In genomic region chr1:81848880-81849500, GRCh38 we compare ENCODE assay signal across 18 cellular contexts. TPM values are rescaled to one million over a fixed set of nuclear protein-coding genes. Genes with fewer than 3 reads are reported as not detected.
A peak's percentile ranks its signal among the peaks of the same experiment; 100 is the strongest.
DNase-seq lines count a peak whose midpoint lies in the region; ATAC-seq, FAIRE-seq and TF ChIP-seq lines count a peak whose summit lies in the region.
"Had no signal": no experiment of that assay in that cellular context is flagged by ENCODE, and none has a peak within 500 bp of the region (broad histone marks: within the 10 kb centered on the region; RNA-seq: fewer than 3 reads in every experiment).

No MANE protein-coding gene starts in this region.

- no peaks in the 10 kb centered on the region for H3K9me3 Mint-ChIP-seq in CD4-positive, alpha-beta T cell

- FAIRE-seq in H54 (lab: Jason Lieb, UNC): peak; percentile 78
- FAIRE-seq: GM12892 had no signal

- H3K36me3 ChIP-seq in iPS-20b (ENCODE audit: insufficient read depth, low read depth, low read length): peaks cover 17% of the 10 kb centered on the region
- H3K36me3 ChIP-seq: sigmoid colon had no signal

- no peak for TF ChIP-seq CTCF in CD4-positive, alpha-beta T cell (IDR thresholded peaks at IDR 0.05)

- peak overlapping the region; percentile 0; the same call in 1 of the 2 replicates for H3K9ac ChIP-seq in iPS-20b (ENCODE audit: low read depth, low read length)

- no peak overlapping the region for H3K27ac Mint-ChIP-seq in CD4-positive, alpha-beta T cell

- H3K27ac ChIP-seq in iPS-20b (ENCODE audit: low read length): no peak overlapping the region
- H3K27ac ChIP-seq in CD4-positive, alpha-beta T cell (ENCODE audit: low read depth, low read length): no peak overlapping the region
- H3K27ac ChIP-seq: sigmoid colon had no signal

- ATAC-seq in CD4-positive, alpha-beta T cell (ENCODE audit: poor library complexity): no peak
- ATAC-seq in GM21447 (IDR thresholded peaks at IDR 0.05; ENCODE audit: unreplicated experiment): no peak

- H3K4me1 ChIP-seq in iPS-20b (ENCODE audit: insufficient read depth, low read length): peaks cover 37% of the 10 kb centered on the region

- H3K4me3 ChIP-seq in iPS-20b (ENCODE audit: low read length): peak overlapping the region; percentile 4; the same call in 1 of the 2 replicates
- H3K4me3 ChIP-seq: sigmoid colon had no signal

- intact Hi-C loops in CD4-positive, alpha-beta T cell (cut with DNase I, micrococcal nuclease): no loop called here

- TF ChIP-seq POLR2A in H54 (IDR thresholded peaks at IDR 0.05; ENCODE audit: low read depth, low read length): no peak

- CTCF ChIA-PET in CD4-positive, alpha-beta T cell (lab: Charles Lee): interaction anchor here (0.6 kb wide), 1 partner anchor 10 kb away, joined by 3 read pairs; no protein-coding TSS in a partner anchor

- no peaks in the 10 kb centered on the region for H3K36me3 Mint-ChIP-seq in CD4-positive, alpha-beta T cell (ENCODE audit: low read depth)

- H3K27me3 Mint-ChIP-seq in CD4-positive, alpha-beta T cell: no peaks in the 10 kb centered on the region

- H3K4me1 Mint-ChIP-seq in CD4-positive, alpha-beta T cell (ENCODE audit: low read depth): no peaks in the 10 kb centered on the region

- POLR2A ChIA-PET in CD4-positive, alpha-beta T cell (lab: Charles Lee): no interaction called here

- H3K9me3 ChIP-seq in iPS-20b (ENCODE audit: insufficient read depth, low read depth, low read length): no peaks in the 10 kb centered on the region
- H3K9me3 ChIP-seq in CD4-positive, alpha-beta T cell (ENCODE audit: control insufficient read depth, low read length): no peaks in the 10 kb centered on the region
- H3K9me3 ChIP-seq: sigmoid colon had no signal

- no peak overlapping the region for H3K4me3 Mint-ChIP-seq in CD4-positive, alpha-beta T cell

- no peaks in the 10 kb centered on the region for H3K27me3 ChIP-seq in iPS-20b (ENCODE audit: insufficient read depth, low read length)
- H3K27me3 ChIP-seq in CD4-positive, alpha-beta T cell (ENCODE audit: control insufficient read depth, insufficient read depth, low read length): no peaks in the 10 kb centered on the region
- H3K27me3 ChIP-seq: sigmoid colon had no signal

- DNase-seq in H54 (ENCODE audit: insufficient read length, low spot score): no peak
- peak; percentile 97 for DNase-seq in NCI-H1436 (lab: John Stamatoyannopoulos, UW)
- DNase-seq in NCI-H748 (lab: John Stamatoyannopoulos, UW; ENCODE audit: unreplicated experiment): peak; percentile 97
- DNase-seq in AG08396 (ENCODE audit: low spot score): no peak
- DNase-seq in CD4-positive, alpha-beta T cell: no peak
- DNase-seq in medulla oblongata (ENCODE audit: extremely low spot score): no peak
- DNase-seq: activated CD4-positive, CD25-positive, alpha-beta regulatory T cell treated with anti-CD3 and anti-CD28 coated beads, Interleukin-2, amount 50 U/mL, for 72 hours; foreskin fibroblast; GDM1; NCI-H1694 treated with DMSO at 0.1 percent for 48 hours; Right ventricle myocardium superior; sigmoid colon; stimulated activated CD4-positive, alpha-beta T cell treated with anti-CD3 and anti-CD28 coated beads, Interleukin-2, amount 100 ng/mL, for 24 hours; substantia nigra had no signal

RNA-seq across cellular contexts. Expression of gene ADGRL2, which starts 48.3 kb away (rescaled TPM):
- total RNA-seq in CD4-positive, alpha-beta T cell: not detected
- total RNA-seq: T-helper 2 cell treated with Interferon-gamma antibody and Interleukin-4, amounts not matched to agents 100 ng/mL and 5 ng/mL, for 36 hours had no signal

Comparison
In these comparisons a context has a peak if more than half of its experiments do, and no peak if none do; other contexts are left out.
1. DNase-seq: peak in NCI-H1436 (single experiment) and NCI-H748 (single experiment); none in H54 (single experiment), AG08396 (single experiment), CD4-positive, alpha-beta T cell (0 of 10) and medulla oblongata (single experiment).